8 cellular contexts compared by ENCODE assay signal in the genomic region with DNA sequence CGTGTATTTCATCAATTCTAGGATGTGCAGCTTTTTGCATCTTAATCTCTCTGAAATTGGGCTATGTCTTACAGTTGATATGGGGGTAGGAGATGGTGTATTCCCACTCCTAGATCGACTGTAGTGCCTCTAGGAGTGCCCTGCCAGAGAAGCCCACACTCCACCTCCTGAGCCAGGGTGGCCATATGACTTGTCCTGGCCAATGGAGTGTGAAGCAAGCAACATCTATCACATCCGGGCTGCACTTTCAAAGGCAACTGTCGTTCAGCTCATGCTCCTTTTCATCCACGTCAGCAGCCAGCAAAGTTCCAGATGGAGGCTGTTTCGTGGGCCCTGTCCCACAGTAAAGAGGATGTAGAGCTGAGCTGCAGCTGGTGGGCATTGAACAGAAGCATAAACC.
DNase-seq lines count a peak whose midpoint lies in the region; ATAC-seq and TF ChIP-seq lines count a peak whose summit lies in the region.

No MANE protein-coding gene starts in this region.

- no peak overlapping the region for H3K4me2 ChIP-seq in parathyroid adenoma (ENCODE audit: low read length)

- H3K36me3 ChIP-seq in right atrium auricular region (no peaks in the 10 kb centered on the region), parathyroid adenoma (ENCODE audit: control insufficient read depth, insufficient read depth, low read length) (no peaks in the 10 kb centered on the region)

- TF ChIP-seq POLR2A in Raji (IDR thresholded peaks at IDR 0.05; ENCODE audit: insufficient read depth, low read depth, low read length): peak; percentile 72
- TF ChIP-seq POLR2A in erythroblast (IDR thresholded peaks at IDR 0.05; ENCODE audit: low read length): no peak

- intact Hi-C loops in Right ventricle myocardium superior (cut with DNase I): no loop called here

- no peak for TF ChIP-seq CTCF in right atrium auricular region (IDR thresholded peaks at IDR 0.05)
- no peak for TF ChIP-seq CTCF in parathyroid adenoma (IDR thresholded peaks at IDR 0.05)

- H3K79me2 ChIP-seq in parathyroid adenoma: no peaks in the 10 kb centered on the region

- DNase-seq in Right ventricle myocardium superior (no peak), right atrium auricular region (ENCODE audit: low spot score) (no peak), NCI-H1436 (lab: John Stamatoyannopoulos, UW) (no peak), erythroblast (lab: John Stamatoyannopoulos, UW) (no peak)
- no peak for DNase-seq in effector CD4-positive, alpha-beta T cell

- peaks cover 0 to 13% of the 10 kb centered on the region in 2 donors for H3K4me1 ChIP-seq in right atrium auricular region
- H3K4me1 ChIP-seq in parathyroid adenoma: no peaks in the 10 kb centered on the region

- no peak overlapping the region for H3K27ac ChIP-seq in right atrium auricular region
- no peak overlapping the region for H3K27ac ChIP-seq in parathyroid adenoma

- H3K9ac ChIP-seq in parathyroid adenoma: no peak overlapping the region

- H3K4me3 ChIP-seq in right atrium auricular region: no peak overlapping the region
- H3K4me3 ChIP-seq in parathyroid adenoma (ENCODE audit: low read depth, low read length): no peak overlapping the region

- H2AFZ ChIP-seq in parathyroid adenoma: peak overlapping the region; percentile 70

- ATAC-seq in Right ventricle myocardium superior (ENCODE audit: poor library complexity) (peak; percentile 55), HG02981 (IDR thresholded peaks at IDR 0.05; ENCODE audit: unreplicated experiment) (peak; percentile 93)

- H3K27me3 ChIP-seq in right atrium auricular region: no peaks in the 10 kb centered on the region
- no peaks in the 10 kb centered on the region for H3K27me3 ChIP-seq in parathyroid adenoma (ENCODE audit: control insufficient read depth, insufficient read depth, low read length)

- H3K9me3 ChIP-seq in right atrium auricular region (no peaks in the 10 kb centered on the region), parathyroid adenoma (ENCODE audit: control insufficient read depth, low read length) (no peaks in the 10 kb centered on the region)
